ENCODE assay signal across 8 cellular contexts in the genomic region with DNA sequence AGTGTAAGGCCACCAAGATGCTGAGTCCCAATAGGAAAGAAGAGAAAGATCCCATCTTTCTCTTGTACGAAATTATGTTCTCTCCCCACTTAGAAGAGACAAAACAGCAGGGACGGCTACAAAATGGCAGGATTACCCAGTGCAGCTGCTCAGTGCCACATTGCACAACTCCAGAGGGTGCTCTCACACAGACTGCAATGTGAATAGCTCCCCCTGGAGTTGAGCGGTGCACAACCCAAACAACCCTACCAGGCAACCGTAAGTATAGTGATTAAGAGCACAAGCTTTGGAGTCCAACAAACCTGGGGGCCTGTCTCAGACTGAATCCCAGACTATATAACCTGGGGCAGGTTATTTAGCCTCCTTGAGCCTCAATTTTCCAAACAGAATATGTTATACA. TPM values are rescaled to one million over a fixed set of nuclear protein-coding genes. Genes with fewer than 3 reads are reported as not detected.
A peak's percentile ranks its signal among the peaks of the same experiment; 100 is the strongest.
DNase-seq lines count a peak whose midpoint lies in the region; ATAC-seq, FAIRE-seq and TF ChIP-seq lines count a peak whose summit lies in the region.

No MANE protein-coding gene starts in this region.

- H3K4me1 ChIP-seq in H1 (replicated peaks in 1 of 4; ENCODE audit: control insufficient read depth in 3 of 4, insufficient read depth in 4 of 4, low read length in 3 of 4): peaks cover 2 to 8% (median 4%) of the 10 kb centered on the region in 4 experiments; a peak in 4 of 7 replicates

- H3K79me2 ChIP-seq in H1 (ENCODE audit: control insufficient read depth in 1 of 2, insufficient read depth in 2 of 2, low read length in 2 of 2): no peaks in the 10 kb centered on the region

- H4K91ac ChIP-seq in H1 (replicated peaks; ENCODE audit: insufficient read length, low read length): no peak overlapping the region

- CTCF ChIA-PET in H1 (lab: Charles Lee; ENCODE audit: partially characterized antibody): interaction anchor here (0.6 to 6.4 kb wide), 77 partner anchors 9 to 484 kb away, joined by 3 to 59 read pairs (median 4); partner anchors contain the start of gene ITPR1

- no peak overlapping the region for H3K4me2 ChIP-seq in H1 (ENCODE audit: insufficient read depth in 1 of 2, low read depth in 2 of 2, low read length in 2 of 2)

- H3K4me3 Mint-ChIP-seq in IgD-negative memory B cell (peak overlapping the region in 3 of 4 donors; percentile 96 to 100 (median 97)), T-helper 17 cell (no peak overlapping the region)
- H3K4me3 Mint-ChIP-seq in naive thymus-derived CD8-positive, alpha-beta T cell: no peak overlapping the region

- TF ChIP-seq RAD21 in H1 (IDR thresholded peaks at IDR 0.05 in 1 of 2, conservative IDR thresholded peaks at IDR 0.05 in 1 of 2; ENCODE audit: low read depth in 2 of 2, low read length in 2 of 2): peak; percentile 78 to 86

- no peaks in the 10 kb centered on the region for H4K20me1 ChIP-seq in H1 (replicated peaks in 1 of 2; ENCODE audit: control insufficient read depth in 1 of 2, insufficient read depth in 2 of 2, low read length in 2 of 2)

- H4K5ac ChIP-seq in H1 (ENCODE audit: insufficient read length, low read depth, low read length): no peak overlapping the region

- no peak for TF ChIP-seq POLR2A in H1 (IDR thresholded peaks at IDR 0.05; ENCODE audit: control extremely low read depth in 1 of 2, low read depth in 2 of 2, low read length in 2 of 2)

- H3K27ac Mint-ChIP-seq in IgD-negative memory B cell (peak overlapping the region; percentile 87 to 98 (median 97)), T-helper 17 cell (peak overlapping the region; percentile 98)
- H3K27ac Mint-ChIP-seq in naive thymus-derived CD8-positive, alpha-beta T cell: peak overlapping the region in 6 of 10 donors; percentile 3 to 100 (median 61)

- WGBS in H1 (ENCODE audit: extremely low coverage in 1 of 2, insufficient coverage in 1 of 2, insufficient read length in 1 of 2, insufficient replicate concordance in 2 of 2, low coverage in 1 of 2, low lambda C conversion rate in 2 of 2, missing lambda C conversion rate in 1 of 2), 2 experiments: 41% methylated on average over 4 of the region's 4 CpGs; no CpG with 5 or more reads in 1 of the 2 experiments

- H3K79me1 ChIP-seq in H1 (ENCODE audit: low read depth, low read length): no peaks in the 10 kb centered on the region

- H3K4me1 Mint-ChIP-seq in IgD-negative memory B cell (peaks cover 30 to 53% (median 37%) of the 10 kb centered on the region in 3 donors), T-helper 17 cell (peaks cover 23% of the 10 kb centered on the region)
- H3K4me1 Mint-ChIP-seq in naive thymus-derived CD8-positive, alpha-beta T cell: peaks cover 8 to 45% (median 29%) of the 10 kb centered on the region in 4 donors

- ATAC-seq in T-helper 17 cell (no peak), HG02610 (IDR thresholded peaks at IDR 0.05; ENCODE audit: unreplicated experiment) (no peak), HG03108 (IDR thresholded peaks at IDR 0.05; ENCODE audit: unreplicated experiment) (no peak), GM18517 (IDR thresholded peaks at IDR 0.05; ENCODE audit: unreplicated experiment) (no peak)
- no peak for ATAC-seq in naive thymus-derived CD8-positive, alpha-beta T cell

- no peak overlapping the region for H3K9ac ChIP-seq in H1 (replicated peaks in 1 of 4; ENCODE audit: extremely low read depth in 1 of 4, low read depth in 3 of 4, low read length in 3 of 4)

- no peak overlapping the region for H2BK20ac ChIP-seq in H1 (ENCODE audit: low read length)

- H3K9me3 Mint-ChIP-seq in IgD-negative memory B cell: no peaks in the 10 kb centered on the region
- no peaks in the 10 kb centered on the region for H3K9me3 Mint-ChIP-seq in naive thymus-derived CD8-positive, alpha-beta T cell

- no peak overlapping the region for H3K56ac ChIP-seq in H1 (replicated peaks; ENCODE audit: insufficient read length, low read depth, low read length)

- no peak overlapping the region for H2AK5ac ChIP-seq in H1 (ENCODE audit: low read depth, low read length)

- no peaks in the 10 kb centered on the region for H3K27me3 Mint-ChIP-seq in IgD-negative memory B cell
- no peaks in the 10 kb centered on the region for H3K27me3 Mint-ChIP-seq in T-helper 17 cell
- no peaks in the 10 kb centered on the region for H3K27me3 Mint-ChIP-seq in naive thymus-derived CD8-positive, alpha-beta T cell

- no peak overlapping the region for H3K27ac ChIP-seq in H1 (ENCODE audit: low read depth, low read length)

- H3K23me2 ChIP-seq in H1 (ENCODE audit: low read depth, low read length): peaks cover 22% of the 10 kb centered on the region

- H3K36me3 Mint-ChIP-seq in IgD-negative memory B cell: no peaks in the 10 kb centered on the region
- peaks cover 3% of the 10 kb centered on the region for H3K36me3 Mint-ChIP-seq in T-helper 17 cell (ENCODE audit: low read depth)
- H3K36me3 Mint-ChIP-seq in naive thymus-derived CD8-positive, alpha-beta T cell: peaks cover 0 to under 1% (median 0%) of the 10 kb centered on the region in 3 donors

- no peak overlapping the region for H3K4ac ChIP-seq in H1 (replicated peaks; ENCODE audit: insufficient read length, low read depth, low read length)

- H3K4me3 ChIP-seq in H1 (ENCODE audit: extremely low read depth in 1 of 4, insufficient read depth in 2 of 4, low read depth in 3 of 4, low read length in 4 of 4): no peak overlapping the region

- no peak overlapping the region for H2BK5ac ChIP-seq in H1 (ENCODE audit: low read depth, low read length)

- TF ChIP-seq EP300 in H1 (IDR thresholded peaks at IDR 0.05; ENCODE audit: borderline replicate concordance in 1 of 2, low read depth in 2 of 2, low read length in 2 of 2): no peak

- H4K8ac ChIP-seq in H1 (ENCODE audit: extremely low read depth, insufficient read depth, low read length): no peak overlapping the region

- H2BK12ac ChIP-seq in H1 (ENCODE audit: low read depth, low read length): no peak overlapping the region

- H3K23ac ChIP-seq in H1 (ENCODE audit: insufficient read length): no peak overlapping the region

- H3K14ac ChIP-seq in H1 (ENCODE audit: insufficient read length): no peak overlapping the region

- H2BK15ac ChIP-seq in H1 (ENCODE audit: low read length): no peak overlapping the region

- peaks cover 4 to 36% (median 22%) of the 10 kb centered on the region in 4 experiments for H3K27me3 ChIP-seq in H1 (replicated peaks in 1 of 4; ENCODE audit: control insufficient read depth in 3 of 4, extremely low read depth in 1 of 4, insufficient read depth in 3 of 4, low read length in 3 of 4)

- POLR2A ChIA-PET in H1 (lab: Charles Lee; ENCODE audit: partially characterized antibody): interaction anchor here (1.2 kb wide), 1 partner anchor 10 kb away, joined by 3 read pairs; no protein-coding TSS in a partner anchor
- POLR2A ChIA-PET in naive thymus-derived CD8-positive, alpha-beta T cell (lab: Charles Lee): interaction anchor here (1.0 kb wide), 1 partner anchor 144 kb away, joined by 3 read pairs; no protein-coding TSS in a partner anchor

- DNase-seq in DMS153 (lab: John Stamatoyannopoulos, UW): peak; percentile 36
- DNase-seq in T-helper 17 cell: no peak
- DNase-seq in H1 (ENCODE audit: low read depth in 1 of 2, low spot score in 2 of 2): peak; percentile 57 to 65
- no peak for DNase-seq in naive thymus-derived CD8-positive, alpha-beta T cell

- FAIRE-seq in H1 (lab: Jason Lieb, UNC): no peak

- H3K9me3 ChIP-seq in T-helper 17 cell (ENCODE audit: control insufficient read depth, low read length, poor library complexity, severe bottlenecking) (no peaks in the 10 kb centered on the region), H1 (ENCODE audit: insufficient read depth in 2 of 2, low read depth in 1 of 2, low read length in 1 of 2) (no peaks in the 10 kb centered on the region)

- H3K36me3 ChIP-seq in H1 (ENCODE audit: control insufficient read depth in 2 of 4, insufficient read depth in 4 of 4, low read length in 3 of 4): no peaks in the 10 kb centered on the region

- H3K18ac ChIP-seq in H1 (ENCODE audit: extremely low read depth, low read length): no peak overlapping the region

- no peak overlapping the region for H2BK120ac ChIP-seq in H1 (replicated peaks; ENCODE audit: low read depth, low read length)

- TF ChIP-seq CTCF in H1 (IDR thresholded peaks at IDR 0.05; ENCODE audit: control extremely low read depth in 1 of 3, insufficient read depth in 1 of 3, low read depth in 1 of 3, low read length in 3 of 3): peak; percentile 79 to 98 (median 84)

- no peak overlapping the region for H2AFZ ChIP-seq in H1 (ENCODE audit: low read length)

TF ChIP-seq in H1, 55 proteins besides CTCF, POLR2A, EP300 and RAD21 (continues in another document):
- TF ChIP-seq KDM1A (IDR thresholded peaks at IDR 0.05; ENCODE audit: borderline replicate concordance, low read length): peak; percentile 73; the same call in 1 of the 2 replicates
- peak; percentile 89 for TF ChIP-seq YY1 (IDR thresholded peaks at IDR 0.05; ENCODE audit: low read depth, low read length)
- TF ChIP-seq SP1 (IDR thresholded peaks at IDR 0.05; ENCODE audit: low read depth, low read length): no peak
- TF ChIP-seq TBP (IDR thresholded peaks at IDR 0.05; ENCODE audit: low read depth, low read length): no peak
- TF ChIP-seq, protein P1, sequence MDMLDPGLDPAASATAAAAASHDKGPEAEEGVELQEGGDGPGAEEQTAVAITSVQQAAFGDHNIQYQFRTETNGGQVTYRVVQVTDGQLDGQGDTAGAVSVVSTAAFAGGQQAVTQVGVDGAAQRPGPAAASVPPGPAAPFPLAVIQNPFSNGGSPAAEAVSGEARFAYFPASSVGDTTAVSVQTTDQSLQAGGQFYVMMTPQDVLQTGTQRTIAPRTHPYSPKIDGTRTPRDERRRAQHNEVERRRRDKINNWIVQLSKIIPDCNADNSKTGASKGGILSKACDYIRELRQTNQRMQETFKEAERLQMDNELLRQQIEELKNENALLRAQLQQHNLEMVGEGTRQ (IDR thresholded peaks at IDR 0.05; ENCODE audit: low read length): no peak
- TF ChIP-seq TCF12 (IDR thresholded peaks at IDR 0.05; ENCODE audit: low read depth, low read length): 0 out of 2 replicates have a peak, but pooled peaks have one; percentile 57
- no peak for TF ChIP-seq ZNF274 (IDR thresholded peaks at IDR 0.05; ENCODE audit: borderline replicate concordance, extremely low read depth, low read length)
- no peak for TF ChIP-seq FOSL1 (IDR thresholded peaks at IDR 0.05; ENCODE audit: insufficient read depth, low read depth, low read length)

RNA-seq across cellular contexts. Expression of gene BHLHE40, which starts 3.1 kb away (rescaled TPM):
- polyA plus RNA-seq in IgD-negative memory B cell (11.1 TPM), H1 (2011; rRNA removed) (1.1 and 1.5 TPM in 2 replicates)
- 100 to 1,000 TPM; 295 to 329 TPM for total RNA-seq in T-helper 17 cell
- 2.0 and 2.2 TPM in 2 replicates for total RNA-seq in H1 (2021; fragmentation: NEBNext Ultra II Directional; extraction: Animal tissue kit (Norgen Biotek cat#: 25700))
- polyA plus RNA-seq in H1 (2011; cell fraction: cytosol; rRNA removed): 0.54 TPM
- 1.9 TPM for polyA plus RNA-seq in H1 (2011; cell fraction: nucleus; rRNA removed)
- polyA plus RNA-seq in H1 (2012, experiment 1 of 2): 2.7 to 3.3 TPM (median 3.0 TPM) in 4 replicates
- polyA plus RNA-seq in H1 (2012, experiment 2 of 2): 1.0 TPM
- 2.5 TPM for polyA plus RNA-seq in H1 (2013, experiment 1 of 2)
- polyA plus RNA-seq in H1 (2013, experiment 2 of 2): 2.5 TPM
- 0.98 and 1.2 TPM in 2 replicates for polyA minus RNA-seq in H1 (2011; rRNA and poly(A)+ RNA removed)
- 1.0 TPM for polyA minus RNA-seq in H1 (2011; cell fraction: cytosol; rRNA and poly(A)+ RNA removed)
- polyA minus RNA-seq in H1 (2011; cell fraction: nucleus; rRNA and poly(A)+ RNA removed): 2.6 TPM
- total RNA-seq in naive thymus-derived CD8-positive, alpha-beta T cell: 1 to 10 TPM; 4.5 to 5.1 TPM
- polyA plus RNA-seq in naive thymus-derived CD8-positive, alpha-beta T cell: 1 to 10 TPM; 1.1 to 10.0 (median 1.8) TPM

Comparison
In these comparisons a context has a peak if more than half of its experiments do, and no peak if none do; other contexts are left out.
1. DNase-seq: peak in DMS153 (single experiment) and H1 (2 of 2); none in T-helper 17 cell (0 of 3) and naive thymus-derived CD8-positive, alpha-beta T cell (0 of 10).
2. H3K4me3 Mint-ChIP-seq: peak in IgD-negative memory B cell (3 of 4); none in T-helper 17 cell (single experiment) and naive thymus-derived CD8-positive, alpha-beta T cell (0 of 10).
3. RNA of gene BHLHE40, which starts 3.1 kb away (total RNA-seq): 295 to 329 TPM in T-helper 17 cell; 4.5 to 5.1 TPM in naive thymus-derived CD8-positive, alpha-beta T cell and 2.0 to 2.2 TPM in H1; every median in the first group is over 10 times any median in the second.
4. Peak in every context shown above with its lines, with median percentiles within 50 percentile points of each other: H3K27ac Mint-ChIP-seq.